In the genomic region with DNA sequence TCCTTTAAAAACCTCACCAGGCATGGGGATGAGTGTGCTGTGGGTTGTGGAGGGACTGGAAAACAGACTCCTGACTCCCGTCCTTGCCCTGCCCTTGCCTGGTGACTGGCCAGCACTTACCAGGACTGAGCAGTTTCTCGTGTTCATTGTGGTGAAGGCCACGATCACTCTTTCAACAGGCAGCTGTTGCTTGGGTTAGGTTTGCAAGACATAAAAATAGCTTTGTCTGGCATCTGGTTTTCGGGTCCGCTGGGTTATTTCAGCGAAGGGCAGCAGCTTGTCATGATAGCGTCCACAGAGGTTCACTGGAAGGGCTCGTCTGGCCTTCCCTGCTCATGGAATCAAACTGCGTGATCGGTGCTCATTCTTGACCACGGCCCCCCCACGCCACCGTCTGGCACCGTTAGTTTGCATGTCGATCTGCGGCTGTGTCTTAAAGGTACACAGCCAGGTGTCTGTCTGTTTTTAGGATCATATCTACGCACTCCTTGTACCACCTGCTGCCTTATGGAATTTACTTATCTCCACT, we compare ENCODE assay signal across 14 cellular contexts. TPM values are rescaled to one million over a fixed set of nuclear protein-coding genes. Genes with fewer than 3 reads are reported as not detected.
DNase-seq lines count a peak whose midpoint lies in the region; ATAC-seq, FAIRE-seq and TF ChIP-seq lines count a peak whose summit lies in the region.
"Had no signal": no experiment of that assay in that cellular context is flagged by ENCODE, and none has a peak within 500 bp of the region (broad histone marks: within the 10 kb centered on the region; RNA-seq: fewer than 3 reads in every experiment).

No MANE protein-coding gene starts in this region.

- no peak overlapping the region for H4K91ac ChIP-seq in mesenchymal stem cell (ENCODE audit: low read length)

- H3K79me1 ChIP-seq in mesenchymal stem cell (replicated peaks; ENCODE audit: low read length, poor library complexity, severe bottlenecking) = no peaks in the 10 kb centered on the region

- H3K14ac ChIP-seq in mesenchymal stem cell (ENCODE audit: low read length in 2 of 2) = no peak overlapping the region

- TF ChIP-seq EP300 in A549 (IDR thresholded peaks at IDR 0.05) = no peak

- TF ChIP-seq POLR2A in A549 (IDR thresholded peaks at IDR 0.05; ENCODE audit: low read length) = no peak

- no peak overlapping the region for H2AK5ac ChIP-seq in mesenchymal stem cell (ENCODE audit: low read length, severe bottlenecking)

- no peak overlapping the region for H2BK120ac ChIP-seq in mesenchymal stem cell (ENCODE audit: low read depth, low read length)

- no peak for TF ChIP-seq CTCF in A549 (IDR thresholded peaks at IDR 0.05)
- no peak for TF ChIP-seq CTCF in OCI-LY1 (IDR thresholded peaks at IDR 0.05; ENCODE audit: low read length)
- no peak for TF ChIP-seq CTCF in nephron (IDR thresholded peaks at IDR 0.05; ENCODE audit: unreplicated experiment in 3 of 3)

- H3K4me3 Mint-ChIP-seq in nephron = peak overlapping the region in 2 of 3 experiments; percentile 5 to 54
- H3K4me3 Mint-ChIP-seq: activated B cell treated with CpG ODN at 0.5 μM for 24 hours, type B pancreatic cell had no signal

- H3K4me2 ChIP-seq in A549 = no peak overlapping the region
- H3K4me2 ChIP-seq in OCI-LY1 (ENCODE audit: low read length) = peak overlapping the region; percentile 25; the same call in 1 of the 2 replicates
- H3K4me2 ChIP-seq in mesenchymal stem cell (ENCODE audit: low read length, poor library complexity, severe bottlenecking) = no peak overlapping the region

- peaks cover 11% of the 10 kb centered on the region for H3K9me3 Mint-ChIP-seq in nephron

- H4K8ac ChIP-seq in mesenchymal stem cell (ENCODE audit: low read length) = no peak overlapping the region

- no peak overlapping the region for H3K4ac ChIP-seq in mesenchymal stem cell (ENCODE audit: low read depth in 1 of 2, low read length in 2 of 2)

- H2BK15ac ChIP-seq in mesenchymal stem cell (ENCODE audit: low read depth, poor library complexity, severe bottlenecking) = no peak overlapping the region

- peaks cover 6% of the 10 kb centered on the region for H3K27me3 Mint-ChIP-seq in nephron (ENCODE audit: low read depth)

- CTCF ChIA-PET in A549 (lab: Yijun Ruan, JAX) = interaction anchor here (0.6 to 1.6 kb wide), 8 partner anchors 11 to 254 kb away, joined by 3 to 5 read pairs (median 3); no protein-coding TSS in a partner anchor

- no peaks in the 10 kb centered on the region for H3K9me2 ChIP-seq in OCI-LY1 (ENCODE audit: low read depth, low read length)

- H3K9ac ChIP-seq in OCI-LY1 (ENCODE audit: low read length) (no peak overlapping the region; the same call in 1 of the 2 replicates), mesenchymal stem cell (ENCODE audit: low read length) (no peak overlapping the region)

- H3K27ac ChIP-seq in A549 (no peak overlapping the region), OCI-LY1 (ENCODE audit: low read depth, low read length, poor library complexity, severe bottlenecking) (no peak overlapping the region), mesenchymal stem cell (ENCODE audit: low read length, poor library complexity, severe bottlenecking) (no peak overlapping the region)

- ATAC-seq in A549 = peak; percentile 44 to 47; a peak in 2 of 6 replicates
- ATAC-seq in Right ventricle myocardium superior (ENCODE audit: poor library complexity) = peak; percentile 59
- ATAC-seq in HG03442 (IDR thresholded peaks at IDR 0.05; ENCODE audit: unreplicated experiment) = no peak
- ATAC-seq: activated naive CD4-positive, alpha-beta T cell treated with anti-CD3 and anti-CD28 coated beads, Interleukin-2, amount 50 U/mL, for 72 hours; GM12878 had no signal

- peaks cover under 1% of the 10 kb centered on the region for H3K36me3 Mint-ChIP-seq in nephron (ENCODE audit: low read depth)
- H3K36me3 Mint-ChIP-seq: activated naive CD4-positive, alpha-beta T cell treated with anti-CD3 and anti-CD28 coated beads, Interleukin-2, amount 50 U/mL, for 72 hours; type B pancreatic cell had no signal

- no peak for TF ChIP-seq RAD21 in A549 (conservative IDR thresholded peaks at IDR 0.05 in 1 of 2, IDR thresholded peaks at IDR 0.05 in 1 of 2)

- H2BK5ac ChIP-seq in mesenchymal stem cell (ENCODE audit: low read depth, low read length, poor library complexity, severe bottlenecking) = no peak overlapping the region

- H3K23ac ChIP-seq in mesenchymal stem cell (ENCODE audit: low read length in 2 of 2) = no peak overlapping the region

- peaks cover 30% of the 10 kb centered on the region for H3K4me1 Mint-ChIP-seq in nephron
- H3K4me1 Mint-ChIP-seq: activated B cell treated with CpG ODN at 0.5 μM for 24 hours had no signal

- no peaks in the 10 kb centered on the region for H3K27me3 ChIP-seq in OCI-LY1 (ENCODE audit: insufficient read depth, low read length)
- peaks cover 2 to 12% of the 10 kb centered on the region in 2 experiments for H3K27me3 ChIP-seq in mesenchymal stem cell (ENCODE audit: control insufficient read depth in 1 of 2, insufficient read depth in 1 of 2, low read length in 2 of 2)

- DNase-seq in A549 (ENCODE audit: low read depth in 1 of 2, low spot score in 1 of 2) (no peak), Right ventricle myocardium superior (peak; percentile 57), mesenchymal stem cell (no peak), COLO829 (ENCODE audit: low spot score) (no peak), NCI-H510A (lab: John Stamatoyannopoulos, UW) (no peak)
- DNase-seq: activated B cell treated with CpG ODN at 0.5 μM for 24 hours, DND-41, NCI-H1930 had no signal

- H3K4me3 ChIP-seq in A549 = no peak overlapping the region
- H3K4me3 ChIP-seq in OCI-LY1 (ENCODE audit: low read depth, low read length, poor library complexity, severe bottlenecking) = peak overlapping the region; percentile 14
- H3K4me3 ChIP-seq in mesenchymal stem cell (ENCODE audit: insufficient read depth in 1 of 2, low read depth in 1 of 2, low read length in 2 of 2) = no peak overlapping the region
- H3K4me3 ChIP-seq: GM12878 had no signal

- WGBS in A549 (ENCODE audit: missing lambda C conversion rate) = 65% methylated on average over 17 of the region's 17 CpGs
- 83% methylated on average over 17 of the region's 17 CpGs for WGBS in mesenchymal stem cell

- H3K36me3 ChIP-seq in OCI-LY1 (ENCODE audit: insufficient read depth, low read length) = no peaks in the 10 kb centered on the region
- H3K36me3 ChIP-seq in mesenchymal stem cell (ENCODE audit: control insufficient read depth in 1 of 2, insufficient read depth in 2 of 2, low read depth in 1 of 2, low read length in 2 of 2) = no peaks in the 10 kb centered on the region

- no peaks in the 10 kb centered on the region for H3K79me2 ChIP-seq in OCI-LY1 (ENCODE audit: insufficient read depth, low read length)

- no peak overlapping the region for H2BK12ac ChIP-seq in mesenchymal stem cell (ENCODE audit: low read length in 2 of 2)

- no peaks in the 10 kb centered on the region for H3F3A ChIP-seq in OCI-LY1 (ENCODE audit: insufficient read depth, low read length)

- no peak overlapping the region for H3K18ac ChIP-seq in mesenchymal stem cell (ENCODE audit: low read depth in 1 of 2, low read length in 2 of 2)

- POLR2A ChIA-PET in A549 (lab: Yijun Ruan, JAX) = interaction anchor here (1.1 kb wide), 1 partner anchor 20 kb away, joined by 5 read pairs; no protein-coding TSS in a partner anchor

- H3K4me1 ChIP-seq in A549 (peaks cover 8% of the 10 kb centered on the region; the same call in 1 of the 3 replicates), OCI-LY1 (ENCODE audit: insufficient read depth, low read length, severe bottlenecking) (peaks cover 6% of the 10 kb centered on the region), mesenchymal stem cell (ENCODE audit: control insufficient read depth, insufficient read depth, low read depth, low read length) (no peaks in the 10 kb centered on the region)

- H3K9me3 ChIP-seq in A549 (peaks cover 5% of the 10 kb centered on the region; the same call in 1 of the 3 replicates), OCI-LY1 (ENCODE audit: low read length) (no peaks in the 10 kb centered on the region), mesenchymal stem cell (ENCODE audit: control insufficient read depth, low read length) (peaks cover 5% of the 10 kb centered on the region)

- H2AFZ ChIP-seq in OCI-LY1 (ENCODE audit: low read length) = no peak overlapping the region
- H2AFZ ChIP-seq in mesenchymal stem cell (ENCODE audit: low read depth, low read length) = no peak overlapping the region

- no peaks in the 10 kb centered on the region for H4K20me1 ChIP-seq in OCI-LY1 (ENCODE audit: insufficient read depth, low read length)

- FAIRE-seq in A549 (lab: Jason Lieb, UNC) = no peak
- FAIRE-seq: GM12878 had no signal

- intact Hi-C loops in Right ventricle myocardium superior (cut with DNase I) = no loop called here

- peak overlapping the region; percentile 14 to 44 (median 37) for H3K27ac Mint-ChIP-seq in nephron
- H3K27ac Mint-ChIP-seq: activated B cell treated with CpG ODN at 0.5 μM for 24 hours; activated naive CD4-positive, alpha-beta T cell treated with anti-CD3 and anti-CD28 coated beads, Interleukin-2, amount 50 U/mL, for 72 hours; type B pancreatic cell had no signal

TF ChIP-seq in A549, 52 proteins besides CTCF, POLR2A, EP300 and RAD21 (continues in another document):
- no peak for TF ChIP-seq NFE2L2 (conservative IDR thresholded peaks at IDR 0.05; ENCODE audit: low read length)
- TF ChIP-seq HDAC2 (IDR thresholded peaks at IDR 0.05) = no peak

RNA-seq across cellular contexts. Expression of a gene that starts 15.2 kb away (rescaled TPM):
- polyA plus RNA-seq in A549 (2011; rRNA removed) (6.8 and 7.0 TPM in 2 replicates), A549 (2017; fragmentation: RNase III; extraction: RNeasy Plus Mini Kit Qiagen cat#74134 plus additional on column Dnase treatment) (6.4 to 7.6 TPM (median 6.5 TPM) in 3 replicates)
- polyA plus RNA-seq in A549 (2012; cell fraction: cytosol; rRNA removed) = 6.6 and 7.9 TPM in 2 replicates
- polyA plus RNA-seq in A549 (2012; cell fraction: nucleus; rRNA removed) = 17.1 and 18.9 TPM in 2 replicates
- polyA minus RNA-seq in A549 (2011; rRNA and poly(A)+ RNA removed) = 24.5 and 36.0 TPM in 2 replicates
- total RNA-seq in Right ventricle myocardium superior = 167 TPM
- 0.69 TPM for polyA plus RNA-seq in mesenchymal stem cell (2013, experiment 1 of 2)
- 0.88 TPM for polyA plus RNA-seq in mesenchymal stem cell (2013, experiment 2 of 2)

RNA-seq across cellular contexts. Expression of a gene that starts 34.2 kb away (rescaled TPM):
- 47.6 and 55.6 TPM in 2 replicates for polyA plus RNA-seq in A549 (2011; rRNA removed)
- polyA plus RNA-seq in A549 (2012; cell fraction: cytosol; rRNA removed) = 68.8 and 90.4 TPM in 2 replicates
- 57.0 and 72.5 TPM in 2 replicates for polyA plus RNA-seq in A549 (2012; cell fraction: nucleus; rRNA removed)
- polyA plus RNA-seq in A549 (2017; fragmentation: RNase III; extraction: RNeasy Plus Mini Kit Qiagen cat#74134 plus additional on column Dnase treatment) = 75.6 to 79.5 TPM (median 77.6 TPM) in 3 replicates
- polyA minus RNA-seq in A549 (2011; rRNA and poly(A)+ RNA removed) = 14.9 and 16.1 TPM in 2 replicates
- 24.8 TPM for total RNA-seq in Right ventricle myocardium superior
- 8.3 TPM for polyA plus RNA-seq in mesenchymal stem cell (2013, experiment 1 of 2)
- polyA plus RNA-seq in mesenchymal stem cell (2013, experiment 2 of 2) = 7.7 TPM

RNA-seq across cellular contexts. Expression of a gene that starts 38.3 kb away (rescaled TPM):
- polyA plus RNA-seq in A549 (2011; rRNA removed) (48.7 and 53.9 TPM in 2 replicates), A549 (2017; fragmentation: RNase III; extraction: RNeasy Plus Mini Kit Qiagen cat#74134 plus additional on column Dnase treatment) (54.8 to 57.7 TPM (median 55.0 TPM) in 3 replicates)
- 47.1 and 48.9 TPM in 2 replicates for polyA plus RNA-seq in A549 (2012; cell fraction: cytosol; rRNA removed)
- polyA plus RNA-seq in A549 (2012; cell fraction: nucleus; rRNA removed) = 47.3 and 91.8 TPM in 2 replicates
- 24.4 and 30.1 TPM in 2 replicates for polyA minus RNA-seq in A549 (2011; rRNA and poly(A)+ RNA removed)
- total RNA-seq in Right ventricle myocardium superior = 7.2 TPM
- polyA plus RNA-seq in mesenchymal stem cell (2013, experiment 1 of 2) = 5.5 TPM
- polyA plus RNA-seq in mesenchymal stem cell (2013, experiment 2 of 2) = 7.0 TPM
